In the genomic region with DNA sequence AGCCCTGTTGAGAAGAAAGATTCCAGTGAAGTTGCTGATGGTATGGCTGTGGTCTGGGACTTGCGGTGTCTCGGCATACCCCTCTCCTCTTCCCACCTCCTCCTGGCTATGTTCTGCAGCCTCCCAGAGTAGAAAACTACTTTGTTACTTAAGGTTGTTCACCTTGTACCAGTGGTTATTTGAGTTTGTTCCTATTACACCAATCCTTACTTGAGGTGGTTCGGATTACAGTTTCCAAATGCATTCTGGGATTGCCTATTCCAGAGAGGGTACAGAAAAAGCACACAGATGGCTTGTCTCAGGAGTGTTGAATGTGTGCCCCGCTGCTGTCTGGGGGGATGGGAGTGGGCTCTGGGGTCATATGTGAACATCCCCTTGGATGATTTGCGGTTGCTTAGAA, we compare ENCODE assay signal across 27 cellular contexts.
"Had no signal": no experiment of that assay in that cellular context is flagged by ENCODE, and none has a peak within 500 bp of the region (broad histone marks: within the 10 kb centered on the region; RNA-seq: fewer than 3 reads in every experiment).

No MANE protein-coding gene starts in this region.

- H3K27ac Mint-ChIP-seq: mesothelial cell of epicardium; natural killer cell; nephron progenitor cell; neural progenitor cell; stimulated activated memory B cell treated with anti-CD40 and anti-IgM and Interleukin-4, amounts not matched to agents 10 μg/mL and 1 μg/mL and 100 μg/mL, for 72 hours had no signal

- H2AFZ ChIP-seq: neural progenitor cell, parathyroid adenoma had no signal

- H3K36me3 ChIP-seq: neural progenitor cell had no signal

- H3K27ac ChIP-seq: left ventricle myocardium inferior, neural progenitor cell, neutrophil, parathyroid adenoma, right atrium auricular region, right lobe of liver, suprapubic skin, thoracic aorta, tibial artery, upper lobe of right lung had no signal

- H3K9me3 Mint-ChIP-seq: immature natural killer cell; mesothelial cell of epicardium; naive B cell; natural killer cell; nephron progenitor cell; neural progenitor cell; stimulated activated memory B cell treated with anti-CD40 and anti-IgM and Interleukin-4, amounts not matched to agents 10 μg/mL and 1 μg/mL and 100 μg/mL, for 72 hours had no signal

- H3K27me3 ChIP-seq: neural progenitor cell, neutrophil, right atrium auricular region, right lobe of liver, suprapubic skin, tibial artery, upper lobe of right lung had no signal

- H3K9me3 ChIP-seq: left ventricle myocardium inferior, neutrophil, right atrium auricular region, right lobe of liver, suprapubic skin, thoracic aorta, tibial artery, upper lobe of right lung had no signal

- H3K79me2 ChIP-seq: parathyroid adenoma had no signal

- DNase-seq: immature natural killer cell; kidney; left colon; left ventricle myocardium inferior; mesendoderm; naive B cell; natural killer cell; nephron progenitor cell; occipital lobe; right lobe of liver; stimulated activated CD4-positive, alpha-beta T cell treated with anti-CD3 and anti-CD28 coated beads, Interleukin-1b, Interleukin-23, amount 100 ng/mL, for 48 hours; stimulated activated CD4-positive, alpha-beta T cell treated with anti-CD3 and anti-CD28 coated beads, Interleukin-2, amount 100 ng/mL, for 48 hours; stimulated activated CD4-positive, alpha-beta T cell treated with anti-CD3 and anti-CD28 coated beads, Interleukin-4, amount 100 ng/mL, for 4 hours; stimulated activated naive CD4-positive, alpha-beta T cell treated with Interleukin-2 at 50 U/mL for 16 hours; tibial artery; trophoblast cell; upper lobe of right lung had no signal

- H3K4me3 Mint-ChIP-seq: immature natural killer cell; mesothelial cell of epicardium; natural killer cell; nephron progenitor cell; neural progenitor cell; stimulated activated memory B cell treated with anti-CD40 and anti-IgM and Interleukin-4, amounts not matched to agents 10 μg/mL and 1 μg/mL and 100 μg/mL, for 72 hours had no signal

- H3K4me3 ChIP-seq: left ventricle myocardium inferior, lung, neural progenitor cell, right atrium auricular region, right lobe of liver, smooth muscle cell, suprapubic skin, thoracic aorta, tibial artery, upper lobe of right lung had no signal

- H3K4me1 ChIP-seq: left ventricle myocardium inferior, neural progenitor cell, parathyroid adenoma, right atrium auricular region, right lobe of liver, suprapubic skin, tibial artery, upper lobe of right lung had no signal

- H3K27me3 Mint-ChIP-seq: naive B cell; stimulated activated memory B cell treated with anti-CD40 and anti-IgM and Interleukin-4, amounts not matched to agents 10 μg/mL and 1 μg/mL and 100 μg/mL, for 72 hours had no signal

- ATAC-seq: left colon; natural killer cell; stimulated activated memory B cell treated with anti-CD40 and anti-IgM and Interleukin-4, amounts not matched to agents 10 μg/mL and 1 μg/mL and 100 μg/mL, for 72 hours; upper lobe of right lung had no signal

- H3K4me1 Mint-ChIP-seq: immature natural killer cell, mesothelial cell of epicardium, nephron progenitor cell, neural progenitor cell had no signal

- H3K9ac ChIP-seq: neural progenitor cell, parathyroid adenoma had no signal

- H3K4me2 ChIP-seq: neural progenitor cell, smooth muscle cell had no signal

- H3K36me3 Mint-ChIP-seq: natural killer cell had no signal
